Comparison of ENCODE assay signal across 16 cellular contexts in the genomic region with DNA sequence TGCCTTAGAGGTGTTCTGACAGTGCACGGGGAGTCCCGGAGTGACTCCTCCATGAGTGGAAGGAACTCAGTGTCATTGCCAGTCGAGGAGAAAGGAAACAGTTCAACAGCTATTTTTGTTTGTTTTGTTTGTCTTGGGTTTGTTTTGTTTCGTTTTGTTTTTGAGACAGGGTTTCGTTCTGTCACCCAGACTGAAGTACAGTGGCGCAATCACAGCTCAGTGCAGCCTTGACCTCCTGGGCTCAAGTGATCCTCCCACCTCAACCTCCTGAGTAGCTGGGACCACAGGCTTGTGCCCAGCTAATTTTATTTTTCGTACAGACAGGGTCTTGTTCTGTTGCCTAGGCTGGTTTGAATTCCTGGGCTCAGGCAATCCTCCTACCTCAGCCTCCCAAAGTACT.
"Had no signal": no experiment of that assay in that cellular context is flagged by ENCODE, and none has a peak within 500 bp of the region (broad histone marks: within the 10 kb centered on the region; RNA-seq: fewer than 3 reads in every experiment).

No MANE protein-coding gene starts in this region.

- FAIRE-seq: endothelial cell of umbilical vein, pancreas, small intestine had no signal

- ATAC-seq: activated CD8-positive, alpha-beta T cell treated with anti-CD3 and anti-CD28 coated beads for 36 hours; left lung; pancreas had no signal

- H3K4me3 Mint-ChIP-seq: activated CD8-positive, alpha-beta T cell treated with anti-CD3 and anti-CD28 coated beads for 36 hours; activated naive CD4-positive, alpha-beta T cell treated with anti-CD3 and anti-CD28 coated beads, Interleukin-2, amount 10 ng/mL, durations not matched to agents 7 days and 5 days had no signal

- H3K9me3 Mint-ChIP-seq: activated CD8-positive, alpha-beta T cell treated with anti-CD3 and anti-CD28 coated beads for 36 hours; activated naive CD4-positive, alpha-beta T cell treated with anti-CD3 and anti-CD28 coated beads, Interleukin-2, amount 10 ng/mL, durations not matched to agents 7 days and 5 days; neural crest cell had no signal

- H3K4me1 Mint-ChIP-seq: activated naive CD4-positive, alpha-beta T cell treated with anti-CD3 and anti-CD28 coated beads, Interleukin-2, amount 10 ng/mL, durations not matched to agents 7 days and 5 days; neural crest cell had no signal

- H3K4me3 ChIP-seq: left lung, pancreas, SJSA1, transverse colon had no signal

- H3K27me3 ChIP-seq: left lung, pancreas, SJSA1, transverse colon had no signal

- H3K27ac Mint-ChIP-seq: activated CD8-positive, alpha-beta T cell treated with anti-CD3 and anti-CD28 coated beads for 36 hours; activated naive CD4-positive, alpha-beta T cell treated with anti-CD3 and anti-CD28 coated beads, Interleukin-2, amount 10 ng/mL, durations not matched to agents 7 days and 5 days had no signal

- H3K27ac ChIP-seq: left lung, pancreas, SJSA1, transverse colon had no signal

- H3K9me3 ChIP-seq: left lung, pancreas, SJSA1, transverse colon had no signal

- H3K4me1 ChIP-seq: SJSA1 had no signal

- H3K27me3 Mint-ChIP-seq: activated CD8-positive, alpha-beta T cell treated with anti-CD3 and anti-CD28 coated beads for 36 hours; activated naive CD4-positive, alpha-beta T cell treated with anti-CD3 and anti-CD28 coated beads, Interleukin-2, amount 10 ng/mL, durations not matched to agents 7 days and 5 days had no signal

- DNase-seq: activated CD4-positive, CD25-positive, alpha-beta regulatory T cell treated with anti-CD3 and anti-CD28 coated beads, Interleukin-2, amount 50 U/mL, for 72 hours; activated CD8-positive, alpha-beta memory T cell treated with anti-CD3 and anti-CD28 coated beads, Interleukin-2, amount 50 U/mL, for 48 hours; activated CD8-positive, alpha-beta T cell treated with anti-CD3 and anti-CD28 coated beads for 36 hours; activated naive CD4-positive, alpha-beta T cell treated with anti-CD3 and anti-CD28 coated beads, Interleukin-2, amount 10 ng/mL, durations not matched to agents 7 days and 5 days; amygdala; foreskin melanocyte; islet precursor cell; mesenchymal stem cell; small intestine; SW 1271; transverse colon had no signal
